Comparison of ENCODE assay signal across 1 cellular context in the genomic region with DNA sequence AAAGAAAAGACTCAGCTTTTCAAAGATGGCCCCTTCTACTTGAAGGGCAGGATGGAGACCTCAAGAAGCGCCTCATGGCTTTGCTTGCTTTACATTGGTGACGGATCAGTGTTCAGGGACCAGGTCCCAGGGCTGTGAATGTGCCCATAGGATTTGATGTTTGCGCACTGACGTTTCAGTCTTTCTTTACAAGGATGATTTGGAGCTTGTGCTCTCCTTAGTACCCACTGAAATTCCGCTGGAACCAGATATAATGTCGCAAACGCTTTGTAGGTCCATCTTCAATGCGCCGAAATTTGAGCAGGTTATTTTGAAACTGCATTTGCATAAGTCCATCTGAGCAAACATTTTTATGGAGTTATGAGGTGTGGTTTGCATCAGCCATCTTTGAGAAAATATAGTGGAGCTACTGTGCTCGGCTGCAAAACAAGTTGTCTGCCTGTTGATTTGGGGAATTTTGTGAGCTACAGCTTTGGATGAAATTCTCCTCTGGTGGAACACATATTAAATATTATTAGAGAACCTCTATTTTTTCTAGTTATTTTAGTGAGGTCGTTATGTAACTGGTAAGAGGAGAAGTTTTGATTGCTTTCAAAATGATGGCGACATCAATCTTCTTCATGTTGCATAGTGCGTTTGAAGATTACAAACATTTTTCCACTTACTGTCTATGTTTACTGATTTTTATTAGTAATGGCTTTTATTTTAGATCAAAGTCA.
TF ChIP-seq lines count a peak whose summit lies in the region.

No MANE protein-coding gene starts in this region.

TF ChIP-seq in HEK293, 187 proteins besides CTCF, POLR2A, EP300 and RAD21 (continued from another document and continues in another):
- TF ChIP-seq ZBTB10 (tag by site-specific recombination; IDR thresholded peaks at IDR 0.05) (no peak), ZNF341 (tag by site-specific recombination; IDR thresholded peaks at IDR 0.05; ENCODE audit: low read depth) (no peak; the same call in 1 of the 2 replicates), ZBTB7A (tag by site-specific recombination; IDR thresholded peaks at IDR 0.05; ENCODE audit: low read depth) (no peak), ZNF501 (tag by site-specific recombination; IDR thresholded peaks at IDR 0.05) (no peak), ZNF626 (tag by site-specific recombination; IDR thresholded peaks at IDR 0.05) (0 out of 2 replicates have a peak, but pooled peaks have one; percentile 25), ZEB2 (tag by site-specific recombination; IDR thresholded peaks at IDR 0.05) (peak; percentile 24; the same call in 1 of the 2 replicates), ZNF701 (tag by site-specific recombination; IDR thresholded peaks at IDR 0.05) (no peak), ZNF530 (tag by site-specific recombination; IDR thresholded peaks at IDR 0.05; ENCODE audit: low read depth) (no peak), AEBP2 (tag by site-specific recombination; IDR thresholded peaks at IDR 0.05; ENCODE audit: borderline replicate concordance) (no peak), YY2 (tag by site-specific recombination; IDR thresholded peaks at IDR 0.05) (peak; percentile 36; the same call in 1 of the 2 replicates), ZNF398 (tag by site-specific recombination; IDR thresholded peaks at IDR 0.05) (no peak), ZNF76 (tag by site-specific recombination; IDR thresholded peaks at IDR 0.05; ENCODE audit: borderline replicate concordance, low read depth) (no peak), ZNF555 (tag by site-specific recombination; conservative IDR thresholded peaks at IDR 0.05) (no peak), PATZ1 (tag by site-specific recombination; IDR thresholded peaks at IDR 0.05) (no peak), KLF16 (tag by site-specific recombination; IDR thresholded peaks at IDR 0.05) (no peak), ZNF704 (tag by site-specific recombination; IDR thresholded peaks at IDR 0.05) (no peak), ZNF600 (tag by site-specific recombination; IDR thresholded peaks at IDR 0.05) (peak; percentile 100), ZNF26 (tag by site-specific recombination; IDR thresholded peaks at IDR 0.05) (no peak), ZNF311 (tag by site-specific recombination; IDR thresholded peaks at IDR 0.05; ENCODE audit: borderline replicate concordance) (no peak), ZBTB17 (tag by site-specific recombination; IDR thresholded peaks at IDR 0.05) (peak; percentile 90), ZNF792 (tag by site-specific recombination; IDR thresholded peaks at IDR 0.05) (no peak), KLF1 (tag by site-specific recombination; IDR thresholded peaks at IDR 0.05) (no peak), ZNF629 (tag by site-specific recombination; IDR thresholded peaks at IDR 0.05) (peak; percentile 60; the same call in 1 of the 2 replicates), REPIN1 (tag by site-specific recombination; IDR thresholded peaks at IDR 0.05; ENCODE audit: low read depth) (no peak), ZNF366 (tag by site-specific recombination; conservative IDR thresholded peaks at IDR 0.05) (peak; percentile 60), ZNF658 (tag by site-specific recombination; IDR thresholded peaks at IDR 0.05) (no peak), BCL11B (tag by site-specific recombination; IDR thresholded peaks at IDR 0.05; ENCODE audit: low read depth) (no peak), ZNF791 (tag by site-specific recombination; IDR thresholded peaks at IDR 0.05) (no peak), GLI4 (tag by site-specific recombination; IDR thresholded peaks at IDR 0.05) (no peak), MZF1 (tag by site-specific recombination; IDR thresholded peaks at IDR 0.05; ENCODE audit: borderline replicate concordance) (no peak), ZNF248 (tag by site-specific recombination; IDR thresholded peaks at IDR 0.05) (no peak), ZNF112 (tag by site-specific recombination; IDR thresholded peaks at IDR 0.05) (no peak), ZNF302 (tag by site-specific recombination; IDR thresholded peaks at IDR 0.05; ENCODE audit: low read depth) (no peak)
- TF ChIP-seq, protein P1, sequence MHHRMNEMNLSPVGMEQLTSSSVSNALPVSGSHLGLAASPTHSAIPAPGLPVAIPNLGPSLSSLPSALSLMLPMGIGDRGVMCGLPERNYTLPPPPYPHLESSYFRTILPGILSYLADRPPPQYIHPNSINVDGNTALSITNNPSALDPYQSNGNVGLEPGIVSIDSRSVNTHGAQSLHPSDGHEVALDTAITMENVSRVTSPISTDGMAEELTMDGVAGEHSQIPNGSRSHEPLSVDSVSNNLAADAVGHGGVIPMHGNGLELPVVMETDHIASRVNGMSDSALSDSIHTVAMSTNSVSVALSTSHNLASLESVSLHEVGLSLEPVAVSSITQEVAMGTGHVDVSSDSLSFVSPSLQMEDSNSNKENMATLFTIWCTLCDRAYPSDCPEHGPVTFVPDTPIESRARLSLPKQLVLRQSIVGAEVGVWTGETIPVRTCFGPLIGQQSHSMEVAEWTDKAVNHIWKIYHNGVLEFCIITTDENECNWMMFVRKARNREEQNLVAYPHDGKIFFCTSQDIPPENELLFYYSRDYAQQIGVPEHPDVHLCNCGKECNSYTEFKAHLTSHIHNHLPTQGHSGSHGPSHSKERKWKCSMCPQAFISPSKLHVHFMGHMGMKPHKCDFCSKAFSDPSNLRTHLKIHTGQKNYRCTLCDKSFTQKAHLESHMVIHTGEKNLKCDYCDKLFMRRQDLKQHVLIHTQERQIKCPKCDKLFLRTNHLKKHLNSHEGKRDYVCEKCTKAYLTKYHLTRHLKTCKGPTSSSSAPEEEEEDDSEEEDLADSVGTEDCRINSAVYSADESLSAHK (tag by site-specific recombination; IDR thresholded peaks at IDR 0.05): peak; percentile 33; the same call in 1 of the 2 replicates
- TF ChIP-seq, protein P2, sequence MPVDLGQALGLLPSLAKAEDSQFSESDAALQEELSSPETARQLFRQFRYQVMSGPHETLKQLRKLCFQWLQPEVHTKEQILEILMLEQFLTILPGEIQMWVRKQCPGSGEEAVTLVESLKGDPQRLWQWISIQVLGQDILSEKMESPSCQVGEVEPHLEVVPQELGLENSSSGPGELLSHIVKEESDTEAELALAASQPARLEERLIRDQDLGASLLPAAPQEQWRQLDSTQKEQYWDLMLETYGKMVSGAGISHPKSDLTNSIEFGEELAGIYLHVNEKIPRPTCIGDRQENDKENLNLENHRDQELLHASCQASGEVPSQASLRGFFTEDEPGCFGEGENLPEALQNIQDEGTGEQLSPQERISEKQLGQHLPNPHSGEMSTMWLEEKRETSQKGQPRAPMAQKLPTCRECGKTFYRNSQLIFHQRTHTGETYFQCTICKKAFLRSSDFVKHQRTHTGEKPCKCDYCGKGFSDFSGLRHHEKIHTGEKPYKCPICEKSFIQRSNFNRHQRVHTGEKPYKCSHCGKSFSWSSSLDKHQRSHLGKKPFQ (tag by site-specific recombination; IDR thresholded peaks at IDR 0.05): no peak
